In the genomic region with DNA sequence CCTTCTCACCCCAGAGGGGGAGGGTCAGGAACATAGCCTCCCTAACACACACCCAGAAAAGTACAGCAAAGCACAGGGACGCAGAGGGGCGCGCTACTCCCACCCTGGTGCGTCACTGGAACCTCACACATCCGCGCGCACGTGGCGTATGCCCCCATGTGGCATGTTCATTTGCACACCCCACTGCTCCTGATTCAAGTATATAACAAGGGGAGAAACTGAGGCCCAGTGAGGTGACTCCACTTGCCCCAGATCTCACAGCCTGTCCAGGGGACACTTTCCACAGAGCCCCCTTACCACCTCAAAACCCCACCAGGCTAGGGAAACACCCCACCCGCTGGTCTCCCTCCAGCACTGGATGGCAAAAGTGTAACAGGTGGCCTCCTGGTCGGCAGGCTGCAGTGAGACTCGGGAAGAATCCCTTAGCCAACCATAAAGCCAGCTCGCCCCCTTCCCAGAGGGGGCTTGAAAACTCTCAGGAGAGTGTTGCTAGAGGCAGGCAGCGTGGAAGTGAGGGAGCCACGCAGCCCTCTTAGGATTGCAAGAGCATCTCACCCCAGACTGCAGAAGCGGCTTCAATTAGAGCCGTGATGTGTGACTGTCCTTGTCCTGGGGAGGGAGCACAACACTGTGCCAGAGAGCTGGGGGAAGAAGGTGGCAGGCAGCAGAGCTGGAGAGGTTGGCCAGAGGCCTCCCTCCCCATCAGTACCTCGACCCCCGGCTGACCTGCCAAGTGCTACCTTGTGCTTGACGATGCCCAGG, we compare ENCODE assay signal across 10 cellular contexts. TPM values are rescaled to one million over a fixed set of nuclear protein-coding genes. Genes with fewer than 3 reads are reported as not detected.
DNase-seq lines count a peak whose midpoint lies in the region; ATAC-seq lines count a peak whose summit lies in the region.
"Had no signal": no experiment of that assay in that cellular context is flagged by ENCODE, and none has a peak within 500 bp of the region (broad histone marks: within the 10 kb centered on the region; RNA-seq: fewer than 3 reads in every experiment).

A gene (minus strand): TSS at position 67 of the 762 bp plus-strand sequence. CDS start 12,591 bp downstream, outside the sequence.

- no peaks in the 10 kb centered on the region for H3K9me3 Mint-ChIP-seq in T-helper 1 cell treated with Interleukin-12 subunit alpha and Interleukin-12 subunit beta and Interleukin-4 antibody, amounts not matched to agents 30 μg/mL and 1 μg/mL, for 36 hours
- no peaks in the 10 kb centered on the region for H3K9me3 Mint-ChIP-seq in activated CD4-positive, alpha-beta memory T cell treated with anti-CD3 and anti-CD28 coated beads, Interleukin-2, amount 10 ng/mL, durations not matched to agents 7 days and 5 days
- H3K9me3 Mint-ChIP-seq in stimulated activated memory B cell treated with anti-CD40 and anti-IgM and Interleukin-4, amounts not matched to agents 10 μg/mL and 1 μg/mL and 100 μg/mL, for 72 hours = no peaks in the 10 kb centered on the region

- no peak for DNase-seq in T-helper 1 cell
- DNase-seq in activated CD4-positive, alpha-beta memory T cell treated with anti-CD3 and anti-CD28 coated beads, Interleukin-2, amount 10 ng/mL, durations not matched to agents 7 days and 5 days = no peak
- DNase-seq in NCI-H1105 treated with DMSO at 0.1 percent for 48 hours (lab: John Stamatoyannopoulos, UW) = no peak
- no peak for DNase-seq in inferior parietal cortex (ENCODE audit: extremely low spot score)

- CTCF ChIA-PET in activated CD4-positive, alpha-beta memory T cell treated with anti-CD3 and anti-CD28 coated beads, Interleukin-2, amount 10 ng/mL, durations not matched to agents 7 days and 5 days (lab: Charles Lee) = interaction anchor here (1.0 to 1.4 kb wide), 2 partner anchors 12 to 91 kb away, joined by 3 read pairs; no protein-coding TSS in a partner anchor

- ATAC-seq in stimulated activated memory B cell treated with anti-CD40 and anti-IgM and Interleukin-4, amounts not matched to agents 10 μg/mL and 1 μg/mL and 100 μg/mL, for 72 hours = no peak
- ATAC-seq in HG03108 (IDR thresholded peaks at IDR 0.05; ENCODE audit: unreplicated experiment) = no peak

- peaks cover 81% of the 10 kb centered on the region for H3K27me3 Mint-ChIP-seq in T-helper 1 cell treated with Interleukin-12 subunit alpha and Interleukin-12 subunit beta and Interleukin-4 antibody, amounts not matched to agents 30 μg/mL and 1 μg/mL, for 36 hours (ENCODE audit: low read depth)
- peaks cover 67% of the 10 kb centered on the region for H3K27me3 Mint-ChIP-seq in activated CD4-positive, alpha-beta memory T cell treated with anti-CD3 and anti-CD28 coated beads, Interleukin-2, amount 10 ng/mL, durations not matched to agents 7 days and 5 days
- H3K27me3 Mint-ChIP-seq in stimulated activated memory B cell treated with anti-CD40 and anti-IgM and Interleukin-4, amounts not matched to agents 10 μg/mL and 1 μg/mL and 100 μg/mL, for 72 hours = peaks cover 84% of the 10 kb centered on the region

- H3K4me1 Mint-ChIP-seq in T-helper 1 cell treated with Interleukin-12 subunit alpha and Interleukin-12 subunit beta and Interleukin-4 antibody, amounts not matched to agents 30 μg/mL and 1 μg/mL, for 36 hours (ENCODE audit: low read depth) = no peaks in the 10 kb centered on the region
- peaks cover 12% of the 10 kb centered on the region for H3K4me1 Mint-ChIP-seq in activated CD4-positive, alpha-beta memory T cell treated with anti-CD3 and anti-CD28 coated beads, Interleukin-2, amount 10 ng/mL, durations not matched to agents 7 days and 5 days
- H3K4me1 Mint-ChIP-seq in stimulated activated memory B cell treated with anti-CD40 and anti-IgM and Interleukin-4, amounts not matched to agents 10 μg/mL and 1 μg/mL and 100 μg/mL, for 72 hours = peaks cover 31% of the 10 kb centered on the region

- peak within 1 kb of the TSS; percentile 40 for H3K4me3 Mint-ChIP-seq in T-helper 1 cell treated with Interleukin-12 subunit alpha and Interleukin-12 subunit beta and Interleukin-4 antibody, amounts not matched to agents 30 μg/mL and 1 μg/mL, for 36 hours
- peak within 1 kb of the TSS; percentile 24 for H3K4me3 Mint-ChIP-seq in activated CD4-positive, alpha-beta memory T cell treated with anti-CD3 and anti-CD28 coated beads, Interleukin-2, amount 10 ng/mL, durations not matched to agents 7 days and 5 days
- H3K4me3 Mint-ChIP-seq in stimulated activated memory B cell treated with anti-CD40 and anti-IgM and Interleukin-4, amounts not matched to agents 10 μg/mL and 1 μg/mL and 100 μg/mL, for 72 hours = peak within 1 kb of the TSS; percentile 77

- H3K36me3 Mint-ChIP-seq in T-helper 1 cell treated with Interleukin-12 subunit alpha and Interleukin-12 subunit beta and Interleukin-4 antibody, amounts not matched to agents 30 μg/mL and 1 μg/mL, for 36 hours (ENCODE audit: low read depth) = no peaks in the 10 kb centered on the region
- H3K36me3 Mint-ChIP-seq in activated CD4-positive, alpha-beta memory T cell treated with anti-CD3 and anti-CD28 coated beads, Interleukin-2, amount 10 ng/mL, durations not matched to agents 7 days and 5 days (ENCODE audit: low read depth) = no peaks in the 10 kb centered on the region
- no peaks in the 10 kb centered on the region for H3K36me3 Mint-ChIP-seq in stimulated activated memory B cell treated with anti-CD40 and anti-IgM and Interleukin-4, amounts not matched to agents 10 μg/mL and 1 μg/mL and 100 μg/mL, for 72 hours

- peak within 1 kb of the TSS; percentile 60 for H3K4me3 ChIP-seq in iPS-11a (ENCODE audit: low read depth, low read length)

- POLR2A ChIA-PET in activated CD4-positive, alpha-beta memory T cell treated with anti-CD3 and anti-CD28 coated beads, Interleukin-2, amount 10 ng/mL, durations not matched to agents 7 days and 5 days (lab: Charles Lee) = interaction anchor here (1.0 kb wide), 1 partner anchor 10 kb away, joined by 4 read pairs; no protein-coding TSS in a partner anchor

- H3K27ac Mint-ChIP-seq in T-helper 1 cell treated with Interleukin-12 subunit alpha and Interleukin-12 subunit beta and Interleukin-4 antibody, amounts not matched to agents 30 μg/mL and 1 μg/mL, for 36 hours = no peak within 1 kb of the TSS
- no peak within 1 kb of the TSS for H3K27ac Mint-ChIP-seq in activated CD4-positive, alpha-beta memory T cell treated with anti-CD3 and anti-CD28 coated beads, Interleukin-2, amount 10 ng/mL, durations not matched to agents 7 days and 5 days
- no peak within 1 kb of the TSS for H3K27ac Mint-ChIP-seq in stimulated activated memory B cell treated with anti-CD40 and anti-IgM and Interleukin-4, amounts not matched to agents 10 μg/mL and 1 μg/mL and 100 μg/mL, for 72 hours

RNA-seq across cellular contexts. Expression of the gene that starts here (rescaled TPM):
- total RNA-seq in activated CD4-positive, alpha-beta memory T cell treated with anti-CD3 and anti-CD28 coated beads, Interleukin-2, amount 10 ng/mL, durations not matched to agents 7 days and 5 days = not detected
- total RNA-seq: glomerular endothelial cell; T-helper 1 cell treated with Interleukin-12 subunit alpha and Interleukin-12 subunit beta and Interleukin-4 antibody, amounts not matched to agents 30 ng/mL and 1 ng/mL, for 36 hours had no signal

Comparison
In these comparisons a context has a peak if more than half of its experiments do, and no peak if none do; other contexts are left out.
1. H3K4me3 Mint-ChIP-seq: peak in every context shown above with its lines; median percentile 77 in stimulated activated memory B cell treated with anti-CD40 and anti-IgM and Interleukin-4, amounts not matched to agents 10 μg/mL and 1 μg/mL and 100 μg/mL, for 72 hours; 40 in T-helper 1 cell treated with Interleukin-12 subunit alpha and Interleukin-12 subunit beta and Interleukin-4 antibody, amounts not matched to agents 30 μg/mL and 1 μg/mL, for 36 hours; 24 in activated CD4-positive, alpha-beta memory T cell treated with anti-CD3 and anti-CD28 coated beads, Interleukin-2, amount 10 ng/mL, durations not matched to agents 7 days and 5 days.